In genomic region chr3:107235193-107235922, GRCh38 we compare ENCODE assay signal across 8 cellular contexts.
DNase-seq lines count a peak whose midpoint lies in the region; ATAC-seq, FAIRE-seq and TF ChIP-seq lines count a peak whose summit lies in the region.

No MANE protein-coding gene starts in this region.

- H3K4me1 Mint-ChIP-seq in stimulated activated effector memory CD8-positive, alpha-beta T cell treated with anti-CD3 and anti-CD28 coated beads, Interleukin-12 subunit alpha, Interleukin-12 subunit beta, amount 100 ng/mL, for 72 hours, result peaks cover 7% of the 10 kb centered on the region

- peak overlapping the region; percentile 53 to 69 for H3K27ac ChIP-seq in A549
- H3K27ac ChIP-seq in right cardiac atrium (ENCODE audit: low read length), result no peak overlapping the region

- peaks cover 6% of the 10 kb centered on the region; the same call in 2 of the 3 replicates for H3K4me1 ChIP-seq in A549
- no peaks in the 10 kb centered on the region for H3K4me1 ChIP-seq in right cardiac atrium (ENCODE audit: control insufficient read depth, insufficient read depth, low read length)

- TF ChIP-seq CTCF in A549 (IDR thresholded peaks at IDR 0.05) (no peak), WI38 (IDR thresholded peaks at IDR 0.05; ENCODE audit: low read depth, low read length) (no peak)

- CTCF ChIA-PET in A549 (lab: Yijun Ruan, JAX), result interaction anchor here (0.7 to 4.5 kb wide), 53 partner anchors 9 to 1405 kb away, joined by 3 to 43 read pairs (median 5); partner anchors contain the start of genes CIP2A and DZIP3

- POLR2A ChIA-PET in A549 (lab: Yijun Ruan, JAX), result interaction anchor here (1.5 to 1.9 kb wide), 2 partner anchors 194 to 196 kb away, joined by 8 to 9 read pairs; no protein-coding TSS in a partner anchor

- peak; percentile 28 for FAIRE-seq in A549 (lab: Jason Lieb, UNC)

- WGBS in A549 (ENCODE audit: missing lambda C conversion rate), result 28% methylated on average over 13 of the region's 13 CpGs
- WGBS in right cardiac atrium, result 36% methylated on average over 13 of the region's 13 CpGs

- DNase-seq in A549 (ENCODE audit: low read depth in 1 of 2, low spot score in 1 of 2) (peak in 1 of 2 experiments; percentile 9), right cardiac atrium (peak in 1 of 3 donors; percentile 56), left colon (no peak)
- DNase-seq in stimulated activated effector memory CD8-positive, alpha-beta T cell treated with anti-CD3 and anti-CD28 coated beads, Interleukin-12 subunit alpha, Interleukin-12 subunit beta, amount 100 ng/mL, for 72 hours (ENCODE audit: low spot score in 2 of 2), result no peak

- no peaks in the 10 kb centered on the region for H3K27me3 ChIP-seq in right cardiac atrium (ENCODE audit: control insufficient read depth, insufficient read depth)

- no peak for TF ChIP-seq POLR2A in A549 (IDR thresholded peaks at IDR 0.05; ENCODE audit: low read length)

- intact Hi-C loops in right cardiac atrium (cut with DNase I), result no loop called here
- intact Hi-C loops in left colon (cut with DNase I, micrococcal nuclease), result loop anchor here in 1 of 2 donors (5.0 kb wide), 1 partner anchor 197 kb away; no protein-coding TSS in a partner anchor

- H3K4me3 Mint-ChIP-seq in stimulated activated effector memory CD8-positive, alpha-beta T cell treated with anti-CD3 and anti-CD28 coated beads, Interleukin-12 subunit alpha, Interleukin-12 subunit beta, amount 100 ng/mL, for 72 hours, result peak overlapping the region; percentile 62

- H3K9me3 ChIP-seq in A549 (no peaks in the 10 kb centered on the region), right cardiac atrium (ENCODE audit: control insufficient read depth, low read length) (no peaks in the 10 kb centered on the region)

- H3K36me3 Mint-ChIP-seq in stimulated activated effector memory CD8-positive, alpha-beta T cell treated with anti-CD3 and anti-CD28 coated beads, Interleukin-12 subunit alpha, Interleukin-12 subunit beta, amount 100 ng/mL, for 72 hours, result no peaks in the 10 kb centered on the region

- H3K4me3 ChIP-seq in A549 (peak overlapping the region; percentile 47), WI38 (ENCODE audit: low read depth, low read length) (peak overlapping the region; percentile 63), right cardiac atrium (ENCODE audit: low read length) (peak overlapping the region; percentile 71)

- H3K9me3 Mint-ChIP-seq in stimulated activated effector memory CD8-positive, alpha-beta T cell treated with anti-CD3 and anti-CD28 coated beads, Interleukin-12 subunit alpha, Interleukin-12 subunit beta, amount 100 ng/mL, for 72 hours, result no peaks in the 10 kb centered on the region

- TF ChIP-seq EP300 in A549 (IDR thresholded peaks at IDR 0.05), result no peak

- no peak for TF ChIP-seq RAD21 in A549 (conservative IDR thresholded peaks at IDR 0.05 in 1 of 2, IDR thresholded peaks at IDR 0.05 in 1 of 2)

- peak overlapping the region; percentile 79 for H3K4me2 ChIP-seq in A549

- peak; percentile 58 to 73; a peak in 4 of 6 replicates for ATAC-seq in A549
- peak; percentile 5 for ATAC-seq in GM21423 (IDR thresholded peaks at IDR 0.05; ENCODE audit: unreplicated experiment)
- peak; percentile 33 to 39 for ATAC-seq in right cardiac atrium
- no peak for ATAC-seq in stimulated activated effector memory CD8-positive, alpha-beta T cell treated with anti-CD3 and anti-CD28 coated beads, Interleukin-12 subunit alpha, Interleukin-12 subunit beta, amount 100 ng/mL, for 72 hours
- ATAC-seq in GM21529 (IDR thresholded peaks at IDR 0.05; ENCODE audit: unreplicated experiment), result no peak
- no peak for ATAC-seq in left colon
- ATAC-seq in HG03196 (IDR thresholded peaks at IDR 0.05; ENCODE audit: unreplicated experiment), result no peak

- H3K27ac Mint-ChIP-seq in stimulated activated effector memory CD8-positive, alpha-beta T cell treated with anti-CD3 and anti-CD28 coated beads, Interleukin-12 subunit alpha, Interleukin-12 subunit beta, amount 100 ng/mL, for 72 hours, result no peak overlapping the region

TF ChIP-seq in A549, 52 proteins besides CTCF, POLR2A, EP300 and RAD21:
- no peak for TF ChIP-seq CEBPB (IDR thresholded peaks at IDR 0.05)
- no peak for TF ChIP-seq HOXB13 (CRISPR knock-in tag; IDR thresholded peaks at IDR 0.05; ENCODE audit: low read depth)
- no peak for TF ChIP-seq PBX3 (IDR thresholded peaks at IDR 0.05)
- no peak for TF ChIP-seq RFX5 (IDR thresholded peaks at IDR 0.05)
- TF ChIP-seq FOSL2 (IDR thresholded peaks at IDR 0.05), result no peak
- TF ChIP-seq FOSL2 (CRISPR knock-in tag; IDR thresholded peaks at IDR 0.05), result no peak
- TF ChIP-seq RARB (CRISPR knock-in tag; IDR thresholded peaks at IDR 0.05), result no peak
- TF ChIP-seq GATA3 (IDR thresholded peaks at IDR 0.05; ENCODE audit: borderline replicate concordance), result no peak
- no peak for TF ChIP-seq NPAS2 (CRISPR knock-in tag; IDR thresholded peaks at IDR 0.05; ENCODE audit: borderline replicate concordance)

Comparison
In these comparisons a context has a peak if more than half of its experiments do, and no peak if none do; other contexts are left out.
1. ATAC-seq: peak in A549 (2 of 2), GM21423 (single experiment) and right cardiac atrium (2 of 2); none in stimulated activated effector memory CD8-positive, alpha-beta T cell treated with anti-CD3 and anti-CD28 coated beads, Interleukin-12 subunit alpha, Interleukin-12 subunit beta, amount 100 ng/mL, for 72 hours (single experiment), GM21529 (single experiment), left colon (single experiment) and HG03196 (single experiment).
2. Peak in every context shown above with its lines, with median percentiles within 50 percentile points of each other: H3K4me3 ChIP-seq.